9 cellular contexts compared by ENCODE assay signal in the genomic region with DNA sequence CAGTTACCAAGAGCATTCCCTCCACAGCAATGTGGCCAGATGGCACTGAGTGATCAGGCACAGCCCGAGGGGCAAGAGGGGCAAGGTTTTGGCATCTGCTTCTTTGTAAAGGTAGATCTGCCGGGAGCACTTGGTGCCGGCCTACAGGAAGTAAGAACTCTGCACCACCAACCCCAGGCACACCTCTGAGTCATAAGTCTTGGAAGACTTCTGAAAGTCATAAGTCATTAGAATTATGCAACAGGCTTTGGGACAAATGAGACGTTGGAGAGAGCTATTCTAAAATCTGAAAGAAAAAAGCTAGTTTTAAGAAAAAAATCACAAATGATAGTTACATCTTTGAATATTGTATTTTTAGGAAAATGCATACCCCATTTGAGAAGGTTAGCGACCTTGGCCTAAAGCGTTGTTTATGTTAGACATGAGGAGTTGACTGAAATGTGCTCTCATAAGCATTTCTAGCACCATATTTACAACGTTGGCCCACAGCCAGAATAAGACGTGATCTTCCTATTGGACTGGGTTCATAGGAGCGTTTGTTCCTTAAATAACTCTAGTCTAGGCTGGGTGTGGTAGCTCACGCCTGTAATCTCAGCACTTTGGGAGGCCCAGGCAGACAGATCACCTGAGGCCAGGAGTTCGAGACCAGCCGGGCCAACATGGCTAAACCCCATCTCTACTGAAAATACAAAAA. TPM values are rescaled to one million over a fixed set of nuclear protein-coding genes. Genes with fewer than 3 reads are reported as not detected.
A peak's percentile ranks its signal among the peaks of the same experiment; 100 is the strongest.
DNase-seq lines count a peak whose midpoint lies in the region; ATAC-seq and TF ChIP-seq lines count a peak whose summit lies in the region.
"Had no signal": no experiment of that assay in that cellular context is flagged by ENCODE, and none has a peak within 500 bp of the region (broad histone marks: within the 10 kb centered on the region; RNA-seq: fewer than 3 reads in every experiment).

No MANE protein-coding gene starts in this region.

- intact Hi-C loops in heart left ventricle (cut with DNase I), result no loop called here

- peak overlapping the region in 6 of 12 donors; percentile 3 to 74 (median 34) for H3K27ac ChIP-seq in heart left ventricle
- H3K27ac ChIP-seq in tibial nerve, result peak overlapping the region; percentile 17 to 70 (median 52)

- no peaks in the 10 kb centered on the region for H3K36me3 ChIP-seq in heart left ventricle
- H3K36me3 ChIP-seq in tibial nerve, result no peaks in the 10 kb centered on the region

- no peaks in the 10 kb centered on the region for H3K9me3 ChIP-seq in heart left ventricle
- H3K9me3 ChIP-seq in tibial nerve, result no peaks in the 10 kb centered on the region

- H3K4me3 ChIP-seq in heart left ventricle (no peak overlapping the region), tibial nerve (no peak overlapping the region)

- peak in 1 of 2 donors; percentile 69 for TF ChIP-seq EP300 in tibial nerve (IDR thresholded peaks at IDR 0.05)

- H3K27me3 ChIP-seq in heart left ventricle (no peaks in the 10 kb centered on the region), tibial nerve (no peaks in the 10 kb centered on the region)

- DNase-seq in DMS79 treated with DMSO at 0.1 percent for 48 hours (lab: John Stamatoyannopoulos, UW) (peak; percentile 7), DMS79 (lab: John Stamatoyannopoulos, UW) (no peak), SHP77 (lab: John Stamatoyannopoulos, UW) (peak; percentile 4 to 19), heart left ventricle (peak in 2 of 5 donors; percentile 27 to 33), tibial nerve (ENCODE audit: low spot score in 2 of 2) (peak in 1 of 2 donors; percentile 74), cortex of kidney (lab: John Stamatoyannopoulos, UW) (no peak), NCI-H187 (lab: John Stamatoyannopoulos, UW) (no peak)
- DNase-seq: activated CD4-positive, alpha-beta T cell treated with anti-CD3 and anti-CD28 coated beads for 4 hours had no signal

- peak; percentile 53 to 92 (median 71) for ATAC-seq in heart left ventricle
- ATAC-seq in HG03354 (IDR thresholded peaks at IDR 0.05; ENCODE audit: poor library complexity, severe bottlenecking, unreplicated experiment), result no peak

- 62 to 71% (median 63%) methylated on average over 12 of the region's 12 CpGs for WGBS in heart left ventricle, 4 donors
- WGBS in tibial nerve, 2 donors, result 48 to 50% methylated on average over 12 of the region's 12 CpGs

- TF ChIP-seq POLR2A in heart left ventricle (IDR thresholded peaks at IDR 0.05) (no peak), tibial nerve (IDR thresholded peaks at IDR 0.05) (no peak)

- TF ChIP-seq CTCF in heart left ventricle (IDR thresholded peaks at IDR 0.05) (no peak), tibial nerve (IDR thresholded peaks at IDR 0.05) (no peak)

- H3K4me1 ChIP-seq in heart left ventricle (peaks cover 0 to 15% (median 0%) of the 10 kb centered on the region in 12 donors), tibial nerve (peaks cover 0 to 17% (median 0%) of the 10 kb centered on the region in 4 donors)

RNA-seq across cellular contexts. Expression of a gene that starts 37.7 kb away (rescaled TPM):
- total RNA-seq in heart left ventricle, result 1 to 10 TPM; 2.4 to 4.9 (median 3.6) TPM
- polyA plus RNA-seq in heart left ventricle, result 1 to 10 TPM; 1.5 to 1.6 TPM
- total RNA-seq in tibial nerve, result 1 to 10 TPM; 2.5 to 3.7 (median 3.2) TPM

Comparison
In these comparisons a context has a peak if more than half of its experiments do, and no peak if none do; other contexts are left out.
1. DNase-seq: peak in DMS79 treated with DMSO at 0.1 percent for 48 hours (single experiment) and SHP77 (2 of 2); none in DMS79 (single experiment), cortex of kidney (single experiment) and NCI-H187 (0 of 2).